2 cellular contexts compared by ENCODE assay signal in genomic region chr3:134194247-134194646, GRCh38.
TF ChIP-seq lines count a peak whose summit lies in the region.

No MANE protein-coding gene starts in this region.

TF ChIP-seq in IMR-90, 13 proteins besides CTCF, POLR2A, EP300 and RAD21 (continued from another document):
- peak; percentile 51; the same call in 1 of the 2 replicates for TF ChIP-seq MAFK (IDR thresholded peaks at IDR 0.05; ENCODE audit: low read depth, low read length)

TF ChIP-seq in endothelial cell of umbilical vein, 7 proteins besides CTCF, POLR2A, EP300 and RAD21 (continued from another document):
- peak; percentile 31 for TF ChIP-seq FOS (IDR thresholded peaks at IDR 0.05; ENCODE audit: borderline replicate concordance, insufficient read depth, low read length)
- no peak for TF ChIP-seq MAX (IDR thresholded peaks at IDR 0.05; ENCODE audit: insufficient read depth, insufficient read length)
- no peak for TF ChIP-seq JUN (IDR thresholded peaks at IDR 0.05; ENCODE audit: borderline replicate concordance, insufficient read depth, insufficient read length, low read depth)
